In genomic region chr9:130639119-130639485, GRCh38 we compare ENCODE assay signal across 23 cellular contexts. TPM values are rescaled to one million over a fixed set of nuclear protein-coding genes. Genes with fewer than 3 reads are reported as not detected.
"Had no signal": no experiment of that assay in that cellular context is flagged by ENCODE, and none has a peak within 500 bp of the region (broad histone marks: within the 10 kb centered on the region; RNA-seq: fewer than 3 reads in every experiment).

No MANE protein-coding gene starts in this region.

- H3K27ac ChIP-seq: body of pancreas, dorsolateral prefrontal cortex, epithelial cell of prostate, foreskin keratinocyte, left lung, pancreas, thyroid gland had no signal

- DNase-seq: activated B cell treated with CpG ODN at 0.5 μM for 24 hours; activated CD4-positive, alpha-beta memory T cell treated with anti-CD3 and anti-CD28 coated beads, Interleukin-2, amount 10 ng/mL, durations not matched to agents 7 days and 5 days; activated CD4-positive, alpha-beta T cell treated with anti-CD3 and anti-CD28 coated beads for 48 hours; activated CD8-positive, alpha-beta memory T cell treated with anti-CD3 and anti-CD28 coated beads, Interleukin-2, amount 10 ng/mL, durations not matched to agents 7 days and 5 days; activated naive CD4-positive, alpha-beta T cell; activated naive CD8-positive, alpha-beta T cell treated with anti-CD3 and anti-CD28 coated beads, Interleukin-2, amount 10 ng/mL, durations not matched to agents 7 days and 5 days; body of pancreas; caudate nucleus; dorsolateral prefrontal cortex; foreskin keratinocyte; hypothalamus; kidney; mammary epithelial cell; pancreas; stimulated activated naive B cell treated with anti-CD40 and anti-IgM and Interleukin-4, amounts not matched to agents 10 μg/mL and 1 μg/mL and 100 μg/mL, for 72 hours; thyroid gland had no signal

- H3K27me3 Mint-ChIP-seq: activated B cell treated with CpG ODN at 0.5 μM for 24 hours; activated CD4-positive, alpha-beta memory T cell treated with anti-CD3 and anti-CD28 coated beads, Interleukin-2, amount 10 ng/mL, durations not matched to agents 7 days and 5 days; activated CD8-positive, alpha-beta memory T cell treated with anti-CD3 and anti-CD28 coated beads, Interleukin-2, amount 10 ng/mL, durations not matched to agents 7 days and 5 days; activated naive CD8-positive, alpha-beta T cell treated with anti-CD3 and anti-CD28 coated beads, Interleukin-2, amount 10 ng/mL, durations not matched to agents 7 days and 5 days; activated T-helper 17 cell treated with anti-CD3 and anti-CD28 coated beads, Interleukin-2, amount 50 U/mL, for 72 hours; stimulated activated naive B cell treated with anti-CD40 and anti-IgM and Interleukin-4, amounts not matched to agents 10 μg/mL and 1 μg/mL and 100 μg/mL, for 72 hours had no signal

- H3K4me3 ChIP-seq: body of pancreas, dorsolateral prefrontal cortex, left lung, pancreas, thyroid gland had no signal

- H3K36me3 Mint-ChIP-seq: activated CD8-positive, alpha-beta memory T cell treated with anti-CD3 and anti-CD28 coated beads, Interleukin-2, amount 10 ng/mL, durations not matched to agents 7 days and 5 days; activated naive CD8-positive, alpha-beta T cell treated with anti-CD3 and anti-CD28 coated beads, Interleukin-2, amount 10 ng/mL, durations not matched to agents 7 days and 5 days had no signal

- ATAC-seq: activated CD8-positive, alpha-beta memory T cell treated with anti-CD3 and anti-CD28 coated beads, Interleukin-2, amount 10 ng/mL, durations not matched to agents 7 days and 5 days; activated T-helper 17 cell treated with anti-CD3 and anti-CD28 coated beads, Interleukin-2, amount 50 U/mL, for 72 hours; body of pancreas; foreskin keratinocyte; left lung; stimulated activated naive B cell treated with anti-CD40 and anti-IgM and Interleukin-4, amounts not matched to agents 10 μg/mL and 1 μg/mL and 100 μg/mL, for 72 hours had no signal

- H3K27ac Mint-ChIP-seq: activated B cell treated with CpG ODN at 0.5 μM for 24 hours; activated CD4-positive, alpha-beta memory T cell treated with anti-CD3 and anti-CD28 coated beads, Interleukin-2, amount 10 ng/mL, durations not matched to agents 7 days and 5 days; activated CD8-positive, alpha-beta memory T cell treated with anti-CD3 and anti-CD28 coated beads, Interleukin-2, amount 10 ng/mL, durations not matched to agents 7 days and 5 days; activated naive CD8-positive, alpha-beta T cell treated with anti-CD3 and anti-CD28 coated beads, Interleukin-2, amount 10 ng/mL, durations not matched to agents 7 days and 5 days; activated T-helper 17 cell treated with anti-CD3 and anti-CD28 coated beads, Interleukin-2, amount 50 U/mL, for 72 hours; stimulated activated naive B cell treated with anti-CD40 and anti-IgM and Interleukin-4, amounts not matched to agents 10 μg/mL and 1 μg/mL and 100 μg/mL, for 72 hours; T-helper 2 cell treated with Interferon-gamma antibody and Interleukin-4, amounts not matched to agents 5 μg/mL and 100 μg/mL, for 36 hours had no signal

- H3K4me1 Mint-ChIP-seq: activated B cell treated with CpG ODN at 0.5 μM for 24 hours; activated CD4-positive, alpha-beta memory T cell treated with anti-CD3 and anti-CD28 coated beads, Interleukin-2, amount 10 ng/mL, durations not matched to agents 7 days and 5 days; activated CD8-positive, alpha-beta memory T cell treated with anti-CD3 and anti-CD28 coated beads, Interleukin-2, amount 10 ng/mL, durations not matched to agents 7 days and 5 days; activated naive CD8-positive, alpha-beta T cell treated with anti-CD3 and anti-CD28 coated beads, Interleukin-2, amount 10 ng/mL, durations not matched to agents 7 days and 5 days; activated T-helper 17 cell treated with anti-CD3 and anti-CD28 coated beads, Interleukin-2, amount 50 U/mL, for 72 hours; stimulated activated naive B cell treated with anti-CD40 and anti-IgM and Interleukin-4, amounts not matched to agents 10 μg/mL and 1 μg/mL and 100 μg/mL, for 72 hours had no signal

- H3K27me3 ChIP-seq: body of pancreas, dorsolateral prefrontal cortex, foreskin keratinocyte, left lung, pancreas, thyroid gland had no signal

- H3K9me3 Mint-ChIP-seq: activated B cell treated with CpG ODN at 0.5 μM for 24 hours; activated CD4-positive, alpha-beta memory T cell treated with anti-CD3 and anti-CD28 coated beads, Interleukin-2, amount 10 ng/mL, durations not matched to agents 7 days and 5 days; activated naive CD8-positive, alpha-beta T cell treated with anti-CD3 and anti-CD28 coated beads, Interleukin-2, amount 10 ng/mL, durations not matched to agents 7 days and 5 days; activated T-helper 17 cell treated with anti-CD3 and anti-CD28 coated beads, Interleukin-2, amount 50 U/mL, for 72 hours; stimulated activated naive B cell treated with anti-CD40 and anti-IgM and Interleukin-4, amounts not matched to agents 10 μg/mL and 1 μg/mL and 100 μg/mL, for 72 hours; T-helper 2 cell treated with Interferon-gamma antibody and Interleukin-4, amounts not matched to agents 5 μg/mL and 100 μg/mL, for 36 hours had no signal

- H3K4me3 Mint-ChIP-seq: activated B cell treated with CpG ODN at 0.5 μM for 24 hours; activated CD4-positive, alpha-beta memory T cell treated with anti-CD3 and anti-CD28 coated beads, Interleukin-2, amount 10 ng/mL, durations not matched to agents 7 days and 5 days; activated CD8-positive, alpha-beta memory T cell treated with anti-CD3 and anti-CD28 coated beads, Interleukin-2, amount 10 ng/mL, durations not matched to agents 7 days and 5 days; activated naive CD8-positive, alpha-beta T cell treated with anti-CD3 and anti-CD28 coated beads, Interleukin-2, amount 10 ng/mL, durations not matched to agents 7 days and 5 days; activated T-helper 17 cell treated with anti-CD3 and anti-CD28 coated beads, Interleukin-2, amount 50 U/mL, for 72 hours; stimulated activated naive B cell treated with anti-CD40 and anti-IgM and Interleukin-4, amounts not matched to agents 10 μg/mL and 1 μg/mL and 100 μg/mL, for 72 hours; T-helper 2 cell treated with Interferon-gamma antibody and Interleukin-4, amounts not matched to agents 5 μg/mL and 100 μg/mL, for 36 hours had no signal

RNA-seq across cellular contexts. Expression of gene PRDM12, which starts 25.3 kb away (rescaled TPM):
- total RNA-seq: activated B cell treated with CpG ODN at 0.5 μM for 24 hours; activated CD4-positive, alpha-beta memory T cell treated with anti-CD3 and anti-CD28 coated beads, Interleukin-2, amount 10 ng/mL, durations not matched to agents 7 days and 5 days; body of pancreas; fibroblast of lung; foreskin keratinocyte; kidney; left lung; mammary epithelial cell; myocyte; thyroid gland; urinary bladder had no signal
